24 cellular contexts compared by ENCODE assay signal in genomic region chr13:33863390-33863789, GRCh38.
"Had no signal": no experiment of that assay in that cellular context is flagged by ENCODE, and none has a peak within 500 bp of the region (broad histone marks: within the 10 kb centered on the region; RNA-seq: fewer than 3 reads in every experiment).

No MANE protein-coding gene starts in this region.

- H3K36me3 Mint-ChIP-seq: natural killer cell treated with Interleukin-12 subunit alpha and Interleukin-12 subunit beta and Interleukin-15 and Interleukin-18, amount 100 ng/mL, for 72 hours; stimulated activated effector memory CD8-positive, alpha-beta T cell treated with anti-CD3 and anti-CD28 coated beads, Interleukin-12 subunit alpha, Interleukin-12 subunit beta, amount 100 ng/mL, for 72 hours had no signal

- H3K36me3 ChIP-seq: colonic mucosa, gastroesophageal sphincter, left ventricle myocardium inferior, lower lobe of right lung, pancreas, suprapubic skin, thyroid gland had no signal

- H3K9me3 ChIP-seq: colonic mucosa, gastroesophageal sphincter, left ventricle myocardium inferior, lower lobe of right lung, pancreas, suprapubic skin, thyroid gland had no signal

- H3K27me3 ChIP-seq: colonic mucosa, gastroesophageal sphincter, pancreas, suprapubic skin, thyroid gland had no signal

- H3K27ac ChIP-seq: colonic mucosa, gastroesophageal sphincter, left ventricle myocardium inferior, lower lobe of right lung, pancreas, suprapubic skin, thyroid gland had no signal

- H3K27ac Mint-ChIP-seq: natural killer cell treated with Interleukin-12 subunit alpha and Interleukin-12 subunit beta and Interleukin-15 and Interleukin-18, amount 100 ng/mL, for 72 hours; progenitor cell of endocrine pancreas; stimulated activated effector memory CD8-positive, alpha-beta T cell treated with anti-CD3 and anti-CD28 coated beads, Interleukin-12 subunit alpha, Interleukin-12 subunit beta, amount 100 ng/mL, for 72 hours; type B pancreatic cell had no signal

- H3K4me1 ChIP-seq: colonic mucosa, gastroesophageal sphincter, left ventricle myocardium inferior, lower lobe of right lung, pancreas, suprapubic skin, thyroid gland had no signal

- H3K27me3 Mint-ChIP-seq: natural killer cell treated with Interleukin-12 subunit alpha and Interleukin-12 subunit beta and Interleukin-15 and Interleukin-18, amount 100 ng/mL, for 72 hours; progenitor cell of endocrine pancreas; type B pancreatic cell had no signal

- H3K4me3 Mint-ChIP-seq: natural killer cell treated with Interleukin-12 subunit alpha and Interleukin-12 subunit beta and Interleukin-15 and Interleukin-18, amount 100 ng/mL, for 72 hours; stimulated activated effector memory CD8-positive, alpha-beta T cell treated with anti-CD3 and anti-CD28 coated beads, Interleukin-12 subunit alpha, Interleukin-12 subunit beta, amount 100 ng/mL, for 72 hours; type B pancreatic cell had no signal

- H3K4me1 Mint-ChIP-seq: stimulated activated effector memory CD8-positive, alpha-beta T cell treated with anti-CD3 and anti-CD28 coated beads, Interleukin-12 subunit alpha, Interleukin-12 subunit beta, amount 100 ng/mL, for 72 hours had no signal

- DNase-seq: colonic mucosa; dermis blood vessel endothelial cell; glutamatergic neuron; islet precursor cell; left cardiac atrium; left ventricle myocardium inferior; lower lobe of right lung; mesenchymal stem cell; midbrain; occipital lobe; pancreas; right cardiac atrium; stimulated activated CD4-positive, alpha-beta T cell treated with anti-CD3 and anti-CD28 coated beads, Interleukin-2, amount 100 ng/mL, for 48 hours; stimulated activated CD8-positive, alpha-beta memory T cell treated with anti-CD3 and anti-CD28 coated beads, Interleukin-4, amount 100 ng/mL, for 48 hours; stimulated activated naive CD8-positive, alpha-beta T cell treated with anti-CD3 and anti-CD28 coated beads, Interleukin-15, Interleukin-2, amounts not matched to agents 100 U/mL and 50 U/mL, for 24 hours; thyroid gland had no signal

- FAIRE-seq: pancreas, urothelium cell line had no signal

- H3K9me3 Mint-ChIP-seq: stimulated activated effector memory CD8-positive, alpha-beta T cell treated with anti-CD3 and anti-CD28 coated beads, Interleukin-12 subunit alpha, Interleukin-12 subunit beta, amount 100 ng/mL, for 72 hours had no signal

- H3K4me3 ChIP-seq: colonic mucosa, gastroesophageal sphincter, left ventricle myocardium inferior, lower lobe of right lung, pancreas, smooth muscle cell, suprapubic skin, thyroid gland had no signal
